32 cellular contexts compared by ENCODE assay signal in genomic region chrX:2974946-2975345, GRCh38. TPM values are rescaled to one million over a fixed set of nuclear protein-coding genes. Genes with fewer than 3 reads are reported as not detected.
"Had no signal": no experiment of that assay in that cellular context is flagged by ENCODE, and none has a peak within 500 bp of the region (broad histone marks: within the 10 kb centered on the region; RNA-seq: fewer than 3 reads in every experiment).

No MANE protein-coding gene starts in this region.

- ATAC-seq: activated T-helper 17 cell treated with anti-CD3 and anti-CD28 coated beads, Interleukin-2, amount 50 U/mL, for 72 hours; heart right ventricle; natural killer cell treated with Interleukin-12 subunit alpha and Interleukin-12 subunit beta and Interleukin-15 and Interleukin-18, amount 100 ng/mL, for 72 hours; right lobe of liver had no signal

- H3K4me3 ChIP-seq: heart right ventricle, left ventricle myocardium inferior, lung, right lobe of liver, testis, transverse colon had no signal

- H3K36me3 Mint-ChIP-seq: brain; natural killer cell treated with Interleukin-12 subunit alpha and Interleukin-12 subunit beta and Interleukin-15 and Interleukin-18, amount 100 ng/mL, for 72 hours had no signal

- H3K27me3 Mint-ChIP-seq: activated CD4-positive, alpha-beta memory T cell treated with anti-CD3 and anti-CD28 coated beads, Interleukin-2, amount 10 ng/mL, durations not matched to agents 7 days and 5 days; activated CD4-positive, alpha-beta T cell treated with anti-CD3 and anti-CD28 coated beads, Interleukin-2, amount 10 ng/mL, durations not matched to agents 7 days and 5 days; activated T-helper 17 cell treated with anti-CD3 and anti-CD28 coated beads, Interleukin-2, amount 50 U/mL, for 72 hours; brain had no signal

- H3K4me3 Mint-ChIP-seq: activated CD4-positive, alpha-beta memory T cell treated with anti-CD3 and anti-CD28 coated beads, Interleukin-2, amount 10 ng/mL, durations not matched to agents 7 days and 5 days; activated CD4-positive, alpha-beta T cell treated with anti-CD3 and anti-CD28 coated beads, Interleukin-2, amount 10 ng/mL, durations not matched to agents 7 days and 5 days; activated T-cell treated with anti-CD3 and anti-CD28 coated beads, Interleukin-2, amount 50 U/mL, for 24 hours; activated T-helper 17 cell treated with anti-CD3 and anti-CD28 coated beads, Interleukin-2, amount 50 U/mL, for 72 hours; brain; natural killer cell treated with Interleukin-12 subunit alpha and Interleukin-12 subunit beta and Interleukin-15 and Interleukin-18, amount 100 ng/mL, for 72 hours had no signal

- H3K4me1 Mint-ChIP-seq: activated CD4-positive, alpha-beta memory T cell treated with anti-CD3 and anti-CD28 coated beads, Interleukin-2, amount 10 ng/mL, durations not matched to agents 7 days and 5 days; activated CD4-positive, alpha-beta T cell treated with anti-CD3 and anti-CD28 coated beads, Interleukin-2, amount 10 ng/mL, durations not matched to agents 7 days and 5 days; activated T-helper 17 cell treated with anti-CD3 and anti-CD28 coated beads, Interleukin-2, amount 50 U/mL, for 72 hours had no signal

- H3K27ac Mint-ChIP-seq: activated CD4-positive, alpha-beta memory T cell treated with anti-CD3 and anti-CD28 coated beads, Interleukin-2, amount 10 ng/mL, durations not matched to agents 7 days and 5 days; activated CD4-positive, alpha-beta T cell treated with anti-CD3 and anti-CD28 coated beads, Interleukin-2, amount 10 ng/mL, durations not matched to agents 7 days and 5 days; activated T-cell treated with anti-CD3 and anti-CD28 coated beads, Interleukin-2, amount 50 U/mL, for 24 hours; activated T-helper 17 cell treated with anti-CD3 and anti-CD28 coated beads, Interleukin-2, amount 50 U/mL, for 72 hours; brain; natural killer cell treated with Interleukin-12 subunit alpha and Interleukin-12 subunit beta and Interleukin-15 and Interleukin-18, amount 100 ng/mL, for 72 hours had no signal

- H3K9me3 Mint-ChIP-seq: activated CD4-positive, alpha-beta memory T cell treated with anti-CD3 and anti-CD28 coated beads, Interleukin-2, amount 10 ng/mL, durations not matched to agents 7 days and 5 days; activated CD4-positive, alpha-beta T cell treated with anti-CD3 and anti-CD28 coated beads, Interleukin-2, amount 10 ng/mL, durations not matched to agents 7 days and 5 days; activated T-helper 17 cell treated with anti-CD3 and anti-CD28 coated beads, Interleukin-2, amount 50 U/mL, for 72 hours; natural killer cell treated with Interleukin-12 subunit alpha and Interleukin-12 subunit beta and Interleukin-15 and Interleukin-18, amount 100 ng/mL, for 72 hours had no signal

- DNase-seq: activated CD4-positive, alpha-beta memory T cell treated with anti-CD3 and anti-CD28 coated beads, Interleukin-2, amount 10 ng/mL, durations not matched to agents 7 days and 5 days; activated CD4-positive, alpha-beta T cell treated with anti-CD3 and anti-CD28 coated beads, Interleukin-2, amount 10 ng/mL, durations not matched to agents 7 days and 5 days; activated CD4-positive, CD25-positive, alpha-beta regulatory T cell treated with anti-CD3 and anti-CD28 coated beads, Interleukin-2, amount 50 U/mL, for 72 hours; activated CD8-positive, alpha-beta memory T cell treated with anti-CD3 and anti-CD28 coated beads, Interleukin-2, amount 50 U/mL, for 48 hours; activated gamma-delta T cell treated with Interleukin-2 at 50 U/mL for 16 hours; activated naive CD4-positive, alpha-beta T cell treated with anti-CD3 and anti-CD28 coated beads, Interleukin-2, amount 50 U/mL, for 16 hours; activated T-cell treated with anti-CD3 and anti-CD28 coated beads, Interleukin-2, amount 50 U/mL, for 24 hours; amygdala; caudate nucleus; effector CD8-positive, alpha-beta T cell; foreskin melanocyte; heart right ventricle; left ventricle myocardium inferior; mesendoderm; right lobe of liver; stimulated activated CD4-positive, alpha-beta T cell treated with anti-CD3 and anti-CD28 coated beads, Interleukin-2, amount 100 ng/mL, for 48 hours; stimulated activated naive CD4-positive, alpha-beta T cell treated with Interleukin-2 at 50 U/mL for 16 hours; T-helper 2 cell; testis; transverse colon had no signal

RNA-seq across cellular contexts. Expression of gene ARSH, which starts 31.4 kb away (rescaled TPM):
- total RNA-seq: activated CD4-positive, alpha-beta memory T cell treated with anti-CD3 and anti-CD28 coated beads, Interleukin-2, amount 10 ng/mL, durations not matched to agents 7 days and 5 days; activated CD4-positive, alpha-beta T cell treated with anti-CD3 and anti-CD28 coated beads, Interleukin-2, amount 10 ng/mL, durations not matched to agents 7 days and 5 days; dermis microvascular lymphatic vessel endothelial cell; epithelial cell of proximal tubule; fibroblast of lung; glomerular endothelial cell; heart right ventricle; left ventricle myocardium inferior; lung; mononuclear cell; natural killer cell treated with Interleukin-12 subunit alpha and Interleukin-12 subunit beta and Interleukin-15 and Interleukin-18, amount 100 ng/mL, for 72 hours; omental fat pad; posterior vena cava; right lobe of liver; skeletal muscle tissue; transverse colon had no signal
